9 cellular contexts compared by ENCODE assay signal in genomic region chr13:80338781-80339577, GRCh38. TPM values are rescaled to one million over a fixed set of nuclear protein-coding genes. Genes with fewer than 3 reads are reported as not detected.
A peak's percentile ranks its signal among the peaks of the same experiment; 100 is the strongest.
DNase-seq lines count a peak whose midpoint lies in the region; ATAC-seq and TF ChIP-seq lines count a peak whose summit lies in the region.
"Had no signal": no experiment of that assay in that cellular context is flagged by ENCODE, and none has a peak within 500 bp of the region (broad histone marks: within the 10 kb centered on the region; RNA-seq: fewer than 3 reads in every experiment).

No MANE protein-coding gene starts in this region.

- H3K4me3 ChIP-seq in RWPE2 (ENCODE audit: severe bottlenecking), result peak overlapping the region; percentile 81
- H3K4me3 ChIP-seq in ectodermal cell (ENCODE audit: insufficient read depth, low read depth, low read length), result peak overlapping the region; percentile 78
- H3K4me3 ChIP-seq in lower leg skin (ENCODE audit: low read depth, poor library complexity, severe bottlenecking), result peak overlapping the region; percentile 89

- WGBS in ectodermal cell, 2 experiments, result 0% methylated on average over 40 of the region's 40 CpGs
- 1% methylated on average over 36 to 40 of the region's 40 CpGs for WGBS in lower leg skin, 2 donors

- no peak for TF ChIP-seq POLR2A in lower leg skin (IDR thresholded peaks at IDR 0.05)

- H3K36me3 Mint-ChIP-seq in HFFc6 (ENCODE audit: low read depth), result peaks cover 14% of the 10 kb centered on the region
- no peaks in the 10 kb centered on the region for H3K36me3 Mint-ChIP-seq in stimulated activated memory B cell treated with anti-CD40 and anti-IgM and Interleukin-4, amounts not matched to agents 10 μg/mL and 1 μg/mL and 100 μg/mL, for 72 hours
- H3K36me3 Mint-ChIP-seq: activated naive CD4-positive, alpha-beta T cell treated with anti-CD3 and anti-CD28 coated beads, Interleukin-2, amount 50 U/mL, for 24 hours had no signal

- H3K27me3 Mint-ChIP-seq in HFFc6 (ENCODE audit: insufficient read depth), result peaks cover 7% of the 10 kb centered on the region
- H3K27me3 Mint-ChIP-seq in stimulated activated memory B cell treated with anti-CD40 and anti-IgM and Interleukin-4, amounts not matched to agents 10 μg/mL and 1 μg/mL and 100 μg/mL, for 72 hours, result peaks cover 8% of the 10 kb centered on the region

- H3K4me1 ChIP-seq in RWPE2 (ENCODE audit: insufficient read depth, poor library complexity, severe bottlenecking), result peaks cover 31% of the 10 kb centered on the region
- H3K4me1 ChIP-seq in ectodermal cell (ENCODE audit: control insufficient read depth, insufficient read depth, low read length), result peaks cover 10% of the 10 kb centered on the region

- TF ChIP-seq CTCF in HFFc6 (IDR thresholded peaks at IDR 0.05), result peak; percentile 55
- TF ChIP-seq CTCF in RWPE2 (IDR thresholded peaks at IDR 0.05; ENCODE audit: poor library complexity, severe bottlenecking), result peak; percentile 38
- no peak for TF ChIP-seq CTCF in lower leg skin (IDR thresholded peaks at IDR 0.05)

- no peak overlapping the region for H3K27ac Mint-ChIP-seq in HFFc6
- H3K27ac Mint-ChIP-seq in stimulated activated memory B cell treated with anti-CD40 and anti-IgM and Interleukin-4, amounts not matched to agents 10 μg/mL and 1 μg/mL and 100 μg/mL, for 72 hours, result no peak overlapping the region
- H3K27ac Mint-ChIP-seq: activated naive CD4-positive, alpha-beta T cell treated with anti-CD3 and anti-CD28 coated beads, Interleukin-2, amount 50 U/mL, for 24 hours had no signal

- intact Hi-C loops in lower leg skin (cut with DNase I; ENCODE audit: low total_unique reads), result no loop called here

- peaks cover 53% of the 10 kb centered on the region for H3K4me1 Mint-ChIP-seq in HFFc6 (ENCODE audit: low read depth)
- peaks cover 22% of the 10 kb centered on the region for H3K4me1 Mint-ChIP-seq in stimulated activated memory B cell treated with anti-CD40 and anti-IgM and Interleukin-4, amounts not matched to agents 10 μg/mL and 1 μg/mL and 100 μg/mL, for 72 hours

- DNase-seq in ELR (ENCODE audit: low read depth), result peak; percentile 79
- peak; percentile 77 for DNase-seq in HFFc6
- peak; percentile 60 for DNase-seq in RWPE2 (ENCODE audit: low spot score)
- DNase-seq in lower leg skin (ENCODE audit: low spot score in 2 of 2), result peak; percentile 66 to 94
- DNase-seq in substantia nigra (lab: John Stamatoyannopoulos, UW), result peak; percentile 6 to 94 (median 71)
- DNase-seq in NCI-H2171 treated with DMSO at 0.1 percent for 48 hours (lab: John Stamatoyannopoulos, UW), result no peak

- H3K27ac ChIP-seq in RWPE2 (ENCODE audit: poor library complexity, severe bottlenecking) (peak overlapping the region; percentile 80), ectodermal cell (ENCODE audit: insufficient read depth, low read depth, low read length, poor library complexity, severe bottlenecking) (peak overlapping the region; percentile 53), substantia nigra (ENCODE audit: low read depth, low read length, poor library complexity, severe bottlenecking) (peak overlapping the region; percentile 94)

- no peaks in the 10 kb centered on the region for H3K9me3 Mint-ChIP-seq in HFFc6
- no peaks in the 10 kb centered on the region for H3K9me3 Mint-ChIP-seq in stimulated activated memory B cell treated with anti-CD40 and anti-IgM and Interleukin-4, amounts not matched to agents 10 μg/mL and 1 μg/mL and 100 μg/mL, for 72 hours
- H3K9me3 Mint-ChIP-seq: activated naive CD4-positive, alpha-beta T cell treated with anti-CD3 and anti-CD28 coated beads, Interleukin-2, amount 50 U/mL, for 24 hours had no signal

- H3K4me3 Mint-ChIP-seq in HFFc6, result no peak overlapping the region
- H3K4me3 Mint-ChIP-seq in stimulated activated memory B cell treated with anti-CD40 and anti-IgM and Interleukin-4, amounts not matched to agents 10 μg/mL and 1 μg/mL and 100 μg/mL, for 72 hours, result no peak overlapping the region
- H3K4me3 Mint-ChIP-seq: activated naive CD4-positive, alpha-beta T cell treated with anti-CD3 and anti-CD28 coated beads, Interleukin-2, amount 50 U/mL, for 24 hours had no signal

- H3K36me3 ChIP-seq in RWPE2 (ENCODE audit: low read depth) (peaks cover 24% of the 10 kb centered on the region), ectodermal cell (ENCODE audit: control insufficient read depth, insufficient read depth, low read length) (peaks cover 19% of the 10 kb centered on the region)

- ATAC-seq in RWPE2 (ENCODE audit: low read depth), result peak; percentile 24
- ATAC-seq in stimulated activated memory B cell treated with anti-CD40 and anti-IgM and Interleukin-4, amounts not matched to agents 10 μg/mL and 1 μg/mL and 100 μg/mL, for 72 hours, result no peak

- H3K9me3 ChIP-seq in RWPE2 (ENCODE audit: severe bottlenecking) (no peaks in the 10 kb centered on the region), ectodermal cell (ENCODE audit: control insufficient read depth, low read length) (no peaks in the 10 kb centered on the region)

- H3K27me3 ChIP-seq in RWPE2 (ENCODE audit: insufficient read depth, poor library complexity, severe bottlenecking), result no peaks in the 10 kb centered on the region
- H3K27me3 ChIP-seq in ectodermal cell (ENCODE audit: control insufficient read depth, insufficient read depth, low read length, poor library complexity, severe bottlenecking), result peaks cover 22% of the 10 kb centered on the region

RNA-seq across cellular contexts. Expression of gene SPRY2, which starts 1.9 kb away (rescaled TPM):
- 10 to 100 TPM; 33.9 to 42.5 (median 41.5) TPM for total RNA-seq in HFFc6 (2021; fragmentation: NEBNext Ultra II Directional; extraction: Animal tissue kit (Norgen Biotek cat#: 25700))
- 16.8 TPM for polyA plus RNA-seq in ectodermal cell (2013, experiment 1 of 4)
- polyA plus RNA-seq in ectodermal cell (2013, experiment 2 of 4), result 12.6 TPM
- 13.1 TPM for polyA plus RNA-seq in ectodermal cell (2013, experiment 3 of 4)
- polyA plus RNA-seq in ectodermal cell (2013, experiment 4 of 4), result 11.1 TPM
- 10 to 100 TPM; 26.4 to 40.4 (median 37.0) TPM for total RNA-seq in lower leg skin

Comparison
In these comparisons a context has a peak if more than half of its experiments do, and no peak if none do; other contexts are left out.
1. CTCF ChIP-seq: peak in HFFc6 (single experiment) and RWPE2 (single experiment); none in lower leg skin (0 of 3).
2. Peak in every context shown above with its lines, with median percentiles within 50 percentile points of each other: H3K27ac ChIP-seq and H3K4me3 ChIP-seq.